Comparison of ENCODE assay signal across 9 cellular contexts in genomic region chr9:109319631-109320233, GRCh38. TPM values are rescaled to one million over a fixed set of nuclear protein-coding genes. Genes with fewer than 3 reads are reported as not detected.
DNase-seq lines count a peak whose midpoint lies in the region; ATAC-seq, FAIRE-seq and TF ChIP-seq lines count a peak whose summit lies in the region.
"Had no signal": no experiment of that assay in that cellular context is flagged by ENCODE, and none has a peak within 500 bp of the region (broad histone marks: within the 10 kb centered on the region; RNA-seq: fewer than 3 reads in every experiment).

No MANE protein-coding gene starts in this region.

- no peaks in the 10 kb centered on the region for H3K27me3 ChIP-seq in keratinocyte (ENCODE audit: control insufficient read depth, extremely low read depth, insufficient read depth, low read length)
- H3K27me3 ChIP-seq in suprapubic skin: peaks cover 12% of the 10 kb centered on the region

- H3K4me3 Mint-ChIP-seq in activated T-helper 2 cell treated with anti-CD3 and anti-CD28 coated beads, Interferon-gamma antibody, Interleukin-2, Interleukin-4, amounts not matched to agents 10 μg/mL and 5 μg/mL and 100 μg/mL, durations not matched to agents 14 hours and 24 hours and 36 hours (ENCODE audit: low read depth): peak overlapping the region; percentile 75

- peak; percentile 19 for ATAC-seq in HG03103 (IDR thresholded peaks at IDR 0.05; ENCODE audit: low read depth, unreplicated experiment)

- intact Hi-C loops in activated T-helper 2 cell treated with anti-CD3 and anti-CD28 coated beads, Interferon-gamma antibody, Interleukin-2, Interleukin-4, amounts not matched to agents 10 μg/mL and 5 μg/mL and 100 μg/mL, durations not matched to agents 14 hours and 24 hours and 36 hours (cut with micrococcal nuclease): loop anchor here (2.0 to 10.0 kb wide), 6 partner anchors 91 to 1835 kb away; partner anchors contain the start of genes ABITRAM, ELP1 and KLF4

- dilution Hi-C loops in keratinocyte (cut with MboI; ENCODE audit: extremely low pct_ligation_motif_present, low sequenced_read_pairs): no loop called here

- peak overlapping the region; percentile 67 to 69 (median 68) for H3K4me3 ChIP-seq in keratinocyte (ENCODE audit: control insufficient read depth in 2 of 3, extremely low read depth in 1 of 3, insufficient read depth in 2 of 3, low read depth in 1 of 3, low read length in 3 of 3)
- H3K4me3 ChIP-seq in suprapubic skin: peak overlapping the region; percentile 61

- H3K36me3 Mint-ChIP-seq in activated T-helper 2 cell treated with anti-CD3 and anti-CD28 coated beads, Interferon-gamma antibody, Interleukin-2, Interleukin-4, amounts not matched to agents 10 μg/mL and 5 μg/mL and 100 μg/mL, durations not matched to agents 14 hours and 24 hours and 36 hours (ENCODE audit: low read depth): no peaks in the 10 kb centered on the region

- peaks cover 10% of the 10 kb centered on the region for H3K9me1 ChIP-seq in keratinocyte (ENCODE audit: control insufficient read depth, extremely low read depth, insufficient read depth, low read length)

- peak; percentile 62 for DNase-seq in DMS53 (lab: John Stamatoyannopoulos, UW)
- no peak for DNase-seq in DMS53 treated with DMSO at 0.1 percent for 48 hours (lab: John Stamatoyannopoulos, UW; ENCODE audit: unreplicated experiment)
- DNase-seq in activated T-helper 2 cell treated with anti-CD3 and anti-CD28 coated beads, Interferon-gamma antibody, Interleukin-2, Interleukin-4, amounts not matched to agents 10 μg/mL and 5 μg/mL and 100 μg/mL, durations not matched to agents 14 hours and 24 hours and 36 hours (ENCODE audit: low spot score): no peak
- no peak for DNase-seq in keratinocyte (ENCODE audit: low read depth, low spot score)
- no peak for DNase-seq in suprapubic skin (ENCODE audit: low spot score in 2 of 2)
- no peak for DNase-seq in activated CD4-positive, CD25-positive, alpha-beta regulatory T cell treated with anti-CD3 and anti-CD28 coated beads, Interleukin-2, amount 50 U/mL, for 72 hours
- no peak for DNase-seq in GF-D8 (lab: John Stamatoyannopoulos, UW)

- H3K79me2 ChIP-seq in keratinocyte (ENCODE audit: control insufficient read depth, insufficient read depth, low read length): peaks cover 6% of the 10 kb centered on the region

- H3K36me3 ChIP-seq in keratinocyte (ENCODE audit: control insufficient read depth in 2 of 2, extremely low read depth in 1 of 2, insufficient read depth in 2 of 2, low read length in 2 of 2): no peaks in the 10 kb centered on the region
- H3K36me3 ChIP-seq in suprapubic skin: no peaks in the 10 kb centered on the region

- H3K27ac ChIP-seq in keratinocyte (ENCODE audit: control insufficient read depth, insufficient read depth, low read length): peak overlapping the region; percentile 87
- H3K27ac ChIP-seq in suprapubic skin: peak overlapping the region; percentile 64

- H3K4me1 ChIP-seq in keratinocyte (ENCODE audit: control insufficient read depth, extremely low read depth, insufficient read depth, low read length) (peaks cover 49% of the 10 kb centered on the region), suprapubic skin (peaks cover 44% of the 10 kb centered on the region)

- no peak for TF ChIP-seq CTCF in keratinocyte (optimal IDR thresholded peaks at IDR 0.05 in 1 of 3, IDR thresholded peaks at IDR 0.05 in 1 of 3, conservative IDR thresholded peaks at IDR 0.05 in 1 of 3; ENCODE audit: extremely low read depth in 1 of 3, insufficient read depth in 2 of 3, low read length in 3 of 3)
- no peak for TF ChIP-seq CTCF in suprapubic skin (IDR thresholded peaks at IDR 0.05)

- H3K27ac Mint-ChIP-seq in activated T-helper 2 cell treated with anti-CD3 and anti-CD28 coated beads, Interferon-gamma antibody, Interleukin-2, Interleukin-4, amounts not matched to agents 10 μg/mL and 5 μg/mL and 100 μg/mL, durations not matched to agents 14 hours and 24 hours and 36 hours: no peak overlapping the region

- no peak for FAIRE-seq in keratinocyte (lab: Jason Lieb, UNC)
- FAIRE-seq: A204.1 had no signal

- H3K4me1 Mint-ChIP-seq in activated T-helper 2 cell treated with anti-CD3 and anti-CD28 coated beads, Interferon-gamma antibody, Interleukin-2, Interleukin-4, amounts not matched to agents 10 μg/mL and 5 μg/mL and 100 μg/mL, durations not matched to agents 14 hours and 24 hours and 36 hours (ENCODE audit: low read depth): peaks cover 8% of the 10 kb centered on the region

- peak overlapping the region; percentile 91 for H3K4me2 ChIP-seq in keratinocyte (ENCODE audit: control insufficient read depth, extremely low read depth, insufficient read depth, low read depth, low read length)

- no peaks in the 10 kb centered on the region for H3K9me3 Mint-ChIP-seq in activated T-helper 2 cell treated with anti-CD3 and anti-CD28 coated beads, Interferon-gamma antibody, Interleukin-2, Interleukin-4, amounts not matched to agents 10 μg/mL and 5 μg/mL and 100 μg/mL, durations not matched to agents 14 hours and 24 hours and 36 hours

- no peak for TF ChIP-seq POLR2A in suprapubic skin (IDR thresholded peaks at IDR 0.05)

- TF ChIP-seq EP300 in suprapubic skin (IDR thresholded peaks at IDR 0.05): no peak

- no peaks in the 10 kb centered on the region for H3K9me3 ChIP-seq in keratinocyte (ENCODE audit: control insufficient read depth, low read depth, low read length)
- no peaks in the 10 kb centered on the region for H3K9me3 ChIP-seq in suprapubic skin

- peak overlapping the region; percentile 76 for H3K9ac ChIP-seq in keratinocyte (ENCODE audit: control insufficient read depth, extremely low read depth, insufficient read depth, low read length)

- peaks cover 69% of the 10 kb centered on the region for H3K27me3 Mint-ChIP-seq in activated T-helper 2 cell treated with anti-CD3 and anti-CD28 coated beads, Interferon-gamma antibody, Interleukin-2, Interleukin-4, amounts not matched to agents 10 μg/mL and 5 μg/mL and 100 μg/mL, durations not matched to agents 14 hours and 24 hours and 36 hours (ENCODE audit: low read depth)

- 2% methylated on average over 25 of the region's 39 CpGs for WGBS in suprapubic skin

- H2AFZ ChIP-seq in keratinocyte (ENCODE audit: control insufficient read depth, low read length): peak overlapping the region; percentile 49

- H4K20me1 ChIP-seq in keratinocyte (ENCODE audit: control insufficient read depth, extremely low read depth, insufficient read depth, low read length): peaks cover 4% of the 10 kb centered on the region

RNA-seq across cellular contexts. Expression of gene EPB41L4B, which starts 1.1 kb away (rescaled TPM):
- 1.5 and 1.6 TPM in 2 replicates for total RNA-seq in activated T-helper 2 cell treated with anti-CD3 and anti-CD28 coated beads, Interferon-gamma antibody, Interleukin-2, Interleukin-4, amounts not matched to agents 10 μg/mL and 5 μg/mL and 100 μg/mL, durations not matched to agents 14 hours and 24 hours and 36 hours
- polyA plus RNA-seq in keratinocyte: 7.3 to 13.7 TPM (median 12.8 TPM) in 3 replicates
- polyA plus RNA-seq in keratinocyte (2011; ENCODE audit: low read depth): 13.6 TPM
- 9.9 and 16.9 TPM in 2 replicates for polyA plus RNA-seq in keratinocyte (2011; cell fraction: cytosol; rRNA removed)
- polyA plus RNA-seq in keratinocyte (2011; cell fraction: nucleus; rRNA removed): 8.9 and 13.4 TPM in 2 replicates
- polyA plus RNA-seq in keratinocyte (2012; ENCODE audit: low replicate concordance): 6.1 and 16.2 TPM in 2 replicates
- 4.8 to 14.5 TPM (median 13.2 TPM) in 3 replicates for polyA minus RNA-seq in keratinocyte
- 11.1 TPM for polyA minus RNA-seq in keratinocyte (2011; cell fraction: cytosol; rRNA and poly(A)+ RNA removed)
- 6.6 and 12.1 TPM in 2 replicates for polyA minus RNA-seq in keratinocyte (2011; cell fraction: nucleus; rRNA and poly(A)+ RNA removed)
- 10 to 100 TPM; 22.4 to 27.4 (median 25.1) TPM for total RNA-seq in suprapubic skin
